In genomic region chr4:128819082-128819742, GRCh38 we compare ENCODE assay signal across 17 cellular contexts. TPM values are rescaled to one million over a fixed set of nuclear protein-coding genes. Genes with fewer than 3 reads are reported as not detected.
A peak's percentile ranks its signal among the peaks of the same experiment; 100 is the strongest.
DNase-seq lines count a peak whose midpoint lies in the region; ATAC-seq and TF ChIP-seq lines count a peak whose summit lies in the region.
"Had no signal": no experiment of that assay in that cellular context is flagged by ENCODE, and none has a peak within 500 bp of the region (broad histone marks: within the 10 kb centered on the region; RNA-seq: fewer than 3 reads in every experiment).

No MANE protein-coding gene starts in this region.

- no peaks in the 10 kb centered on the region for H3K27me3 Mint-ChIP-seq in CD8-positive, alpha-beta T cell (ENCODE audit: low read depth)
- H3K27me3 Mint-ChIP-seq in activated T-helper 1 cell treated with anti-CD3 and anti-CD28 coated beads, Interleukin-12 subunit alpha, Interleukin-12 subunit beta, Interleukin-2, Interleukin-4 antibody, amounts not matched to agents 30 ng/mL and 10 ng/mL and 1 ng/mL, durations not matched to agents 14 hours and 24 hours and 36 hours (ENCODE audit: insufficient read depth): no peaks in the 10 kb centered on the region
- H3K27me3 Mint-ChIP-seq in chondrocyte (ENCODE audit: low read depth): no peaks in the 10 kb centered on the region

- peaks cover 92% of the 10 kb centered on the region for H3K79me2 ChIP-seq in GM23248 (ENCODE audit: insufficient read depth)
- H3K79me2 ChIP-seq in mesendoderm (ENCODE audit: control insufficient read depth, insufficient read depth, low read length): peaks cover 75% of the 10 kb centered on the region

- H3K4me3 Mint-ChIP-seq in CD8-positive, alpha-beta T cell: peak overlapping the region; percentile 6
- no peak overlapping the region for H3K4me3 Mint-ChIP-seq in activated T-helper 1 cell treated with anti-CD3 and anti-CD28 coated beads, Interleukin-12 subunit alpha, Interleukin-12 subunit beta, Interleukin-2, Interleukin-4 antibody, amounts not matched to agents 30 ng/mL and 10 ng/mL and 1 ng/mL, durations not matched to agents 14 hours and 24 hours and 36 hours
- H3K4me3 Mint-ChIP-seq in chondrocyte (ENCODE audit: unreplicated experiment): no peak overlapping the region
- H3K4me3 Mint-ChIP-seq: activated naive CD4-positive, alpha-beta T cell treated with anti-CD3 and anti-CD28 coated beads for 36 hours; nephron had no signal

- H3K27ac Mint-ChIP-seq in CD8-positive, alpha-beta T cell: peak overlapping the region; percentile 78
- peak overlapping the region; percentile 31 for H3K27ac Mint-ChIP-seq in activated T-helper 1 cell treated with anti-CD3 and anti-CD28 coated beads, Interleukin-12 subunit alpha, Interleukin-12 subunit beta, Interleukin-2, Interleukin-4 antibody, amounts not matched to agents 30 ng/mL and 10 ng/mL and 1 ng/mL, durations not matched to agents 14 hours and 24 hours and 36 hours
- H3K27ac Mint-ChIP-seq in chondrocyte (ENCODE audit: unreplicated experiment): no peak overlapping the region
- H3K27ac Mint-ChIP-seq: activated naive CD4-positive, alpha-beta T cell treated with anti-CD3 and anti-CD28 coated beads for 36 hours had no signal

- no peak for DNase-seq in CD8-positive, alpha-beta T cell
- DNase-seq in GM23248 (no peak), mesendoderm (peak; percentile 55), chondrocyte (ENCODE audit: low spot score) (no peak), caudate nucleus (lab: John Stamatoyannopoulos, UW) (no peak), D341Med (ENCODE audit: low spot score) (no peak)
- DNase-seq in activated T-helper 1 cell treated with anti-CD3 and anti-CD28 coated beads, Interleukin-12 subunit alpha, Interleukin-12 subunit beta, Interleukin-2, Interleukin-4 antibody, amounts not matched to agents 30 ng/mL and 10 ng/mL and 1 ng/mL, durations not matched to agents 14 hours and 24 hours and 36 hours (ENCODE audit: low spot score): no peak
- DNase-seq: activated naive CD4-positive, alpha-beta T cell treated with anti-CD3 and anti-CD28 coated beads for 36 hours; GF-D8; heart left ventricle; NCI-H1105 treated with DMSO at 0.1 percent for 48 hours; NCI-H446 treated with DMSO at 0.1 percent for 48 hours; sigmoid colon had no signal

- H2BK5ac ChIP-seq in mesendoderm (ENCODE audit: low read length): no peak overlapping the region

- no peak overlapping the region for H3K4ac ChIP-seq in mesendoderm (ENCODE audit: low read depth, low read length)

- H3F3A ChIP-seq in GM23248 (ENCODE audit: insufficient read depth): peaks cover 25% of the 10 kb centered on the region

- in situ Hi-C loops in GM23248 (cut with MboI): no loop called here

- no peaks in the 10 kb centered on the region for H4K20me1 ChIP-seq in GM23248 (ENCODE audit: insufficient read depth)

- H3K4me2 ChIP-seq in GM23248 (ENCODE audit: unreplicated experiment): peak overlapping the region; percentile 2
- no peak overlapping the region for H3K4me2 ChIP-seq in mesendoderm (ENCODE audit: low read length)

- H3K4me1 ChIP-seq in CD8-positive, alpha-beta T cell (ENCODE audit: insufficient read depth, low read length): peaks cover 22% of the 10 kb centered on the region
- H3K4me1 ChIP-seq in GM23248 (ENCODE audit: insufficient read depth) (peaks cover 45% of the 10 kb centered on the region), mesendoderm (ENCODE audit: control insufficient read depth, low read depth, low read length) (peaks cover 3% of the 10 kb centered on the region)

- H3K36me3 ChIP-seq in CD8-positive, alpha-beta T cell (ENCODE audit: insufficient read depth, low read length): no peaks in the 10 kb centered on the region
- H3K36me3 ChIP-seq in GM23248 (ENCODE audit: low read depth) (no peaks in the 10 kb centered on the region), mesendoderm (ENCODE audit: control insufficient read depth, insufficient read depth, low read length) (no peaks in the 10 kb centered on the region)
- H3K36me3 ChIP-seq: sigmoid colon had no signal

- H3K9me3 Mint-ChIP-seq in CD8-positive, alpha-beta T cell: no peaks in the 10 kb centered on the region
- H3K9me3 Mint-ChIP-seq in activated T-helper 1 cell treated with anti-CD3 and anti-CD28 coated beads, Interleukin-12 subunit alpha, Interleukin-12 subunit beta, Interleukin-2, Interleukin-4 antibody, amounts not matched to agents 30 ng/mL and 10 ng/mL and 1 ng/mL, durations not matched to agents 14 hours and 24 hours and 36 hours: no peaks in the 10 kb centered on the region
- no peaks in the 10 kb centered on the region for H3K9me3 Mint-ChIP-seq in chondrocyte (ENCODE audit: low read depth)
- H3K9me3 Mint-ChIP-seq: activated naive CD4-positive, alpha-beta T cell treated with anti-CD3 and anti-CD28 coated beads for 36 hours; nephron had no signal

- no peak overlapping the region for H3K27ac ChIP-seq in CD8-positive, alpha-beta T cell (ENCODE audit: low read depth, low read length)
- H3K27ac ChIP-seq in GM23248 (no peak overlapping the region), mesendoderm (ENCODE audit: low read depth, low read length) (peak overlapping the region; percentile 11), caudate nucleus (ENCODE audit: low read depth, low read length) (no peak overlapping the region)
- H3K27ac ChIP-seq: heart left ventricle, sigmoid colon had no signal

- no peaks in the 10 kb centered on the region for H3K27me3 ChIP-seq in CD8-positive, alpha-beta T cell (ENCODE audit: insufficient read depth, low read length)
- H3K27me3 ChIP-seq in GM23248 (replicated peaks; ENCODE audit: insufficient read depth) (no peaks in the 10 kb centered on the region), mesendoderm (ENCODE audit: insufficient read depth, low read length, poor library complexity) (no peaks in the 10 kb centered on the region)
- H3K27me3 ChIP-seq: BLaER1 treated with 17β-estradiol and CSF1 and Interleukin-3, amounts not matched to agents 10 nM and 100 nM; heart left ventricle; sigmoid colon had no signal

- intact Hi-C loops in CD8-positive, alpha-beta T cell (cut with DNase I, micrococcal nuclease): no loop called here
- intact Hi-C loops in activated T-helper 1 cell treated with anti-CD3 and anti-CD28 coated beads, Interleukin-12 subunit alpha, Interleukin-12 subunit beta, Interleukin-2, Interleukin-4 antibody, amounts not matched to agents 30 ng/mL and 10 ng/mL and 1 ng/mL, durations not matched to agents 14 hours and 24 hours and 36 hours (cut with micrococcal nuclease): no loop called here

- WGBS in GM23248 (ENCODE audit: low coverage in 1 of 2, low lambda C conversion rate in 2 of 2, missing lambda C conversion rate in 2 of 2), 2 experiments: 76 to 81% methylated on average over 6 of the region's 6 CpGs
- no CpG with 5 or more reads among the region's 6 CpGs for WGBS in mesendoderm (ENCODE audit: extremely low coverage, insufficient coverage, low lambda C conversion rate)

- no peak overlapping the region for H4K8ac ChIP-seq in mesendoderm (ENCODE audit: low read depth, low read length)

- H3K4me3 ChIP-seq in CD8-positive, alpha-beta T cell (ENCODE audit: low read depth, low read length): no peak overlapping the region
- H3K4me3 ChIP-seq in GM23248: no peak overlapping the region
- no peak overlapping the region for H3K4me3 ChIP-seq in mesendoderm (ENCODE audit: low read length)
- H3K4me3 ChIP-seq: BLaER1 treated with 17β-estradiol and CSF1 and Interleukin-3, amounts not matched to agents 10 nM and 100 nM; heart left ventricle; sigmoid colon had no signal

- H2AFZ ChIP-seq in GM23248: no peak overlapping the region

- peaks cover 33% of the 10 kb centered on the region for H3K36me3 Mint-ChIP-seq in CD8-positive, alpha-beta T cell
- peaks cover 13% of the 10 kb centered on the region for H3K36me3 Mint-ChIP-seq in activated T-helper 1 cell treated with anti-CD3 and anti-CD28 coated beads, Interleukin-12 subunit alpha, Interleukin-12 subunit beta, Interleukin-2, Interleukin-4 antibody, amounts not matched to agents 30 ng/mL and 10 ng/mL and 1 ng/mL, durations not matched to agents 14 hours and 24 hours and 36 hours (ENCODE audit: low read depth)
- H3K36me3 Mint-ChIP-seq in chondrocyte (ENCODE audit: low read depth): no peaks in the 10 kb centered on the region

- CTCF ChIA-PET in CD8-positive, alpha-beta T cell (lab: Charles Lee): interaction anchor here (0.6 to 1.6 kb wide), 5 partner anchors 20 to 887 kb away, joined by 3 read pairs; no protein-coding TSS in a partner anchor

- H3K56ac ChIP-seq in mesendoderm (ENCODE audit: low read length): no peak overlapping the region

- H3K23ac ChIP-seq in mesendoderm (ENCODE audit: low read length): no peak overlapping the region

- no peak overlapping the region for H2BK15ac ChIP-seq in mesendoderm (replicated peaks; ENCODE audit: low read depth)

- H3K4me1 Mint-ChIP-seq in CD8-positive, alpha-beta T cell (ENCODE audit: low read depth): peaks cover 75% of the 10 kb centered on the region
- H3K4me1 Mint-ChIP-seq in activated T-helper 1 cell treated with anti-CD3 and anti-CD28 coated beads, Interleukin-12 subunit alpha, Interleukin-12 subunit beta, Interleukin-2, Interleukin-4 antibody, amounts not matched to agents 30 ng/mL and 10 ng/mL and 1 ng/mL, durations not matched to agents 14 hours and 24 hours and 36 hours (ENCODE audit: low read depth): peaks cover 44% of the 10 kb centered on the region
- H3K4me1 Mint-ChIP-seq in chondrocyte (ENCODE audit: low read depth): peaks cover 49% of the 10 kb centered on the region

- no peaks in the 10 kb centered on the region for H3K9me3 ChIP-seq in CD8-positive, alpha-beta T cell (ENCODE audit: low read length)
- no peaks in the 10 kb centered on the region for H3K9me3 ChIP-seq in GM23248 (ENCODE audit: low read depth)
- H3K9me3 ChIP-seq: heart left ventricle, sigmoid colon had no signal

- H3K79me1 ChIP-seq in mesendoderm (ENCODE audit: low read length): peaks cover 2% of the 10 kb centered on the region

- H3K18ac ChIP-seq in mesendoderm (ENCODE audit: low read length): peak overlapping the region; percentile 25

- H3K9ac ChIP-seq in GM23248 (no peak overlapping the region), mesendoderm (ENCODE audit: low read length) (no peak overlapping the region)
- H3K9ac ChIP-seq: BLaER1 treated with 17β-estradiol and CSF1 and Interleukin-3, amounts not matched to agents 10 nM and 100 nM had no signal

- ATAC-seq in CD8-positive, alpha-beta T cell: no peak
- ATAC-seq in HG03025 (IDR thresholded peaks at IDR 0.05; ENCODE audit: low FRiP score, unreplicated experiment): no peak
- ATAC-seq: Panc1 had no signal

- H2BK120ac ChIP-seq in mesendoderm (ENCODE audit: low read depth, low read length): no peak overlapping the region

- POLR2A ChIA-PET in CD8-positive, alpha-beta T cell (lab: Charles Lee): no interaction called here

- no peak overlapping the region for H4K5ac ChIP-seq in mesendoderm (ENCODE audit: low read length)

- TF ChIP-seq CTCF in CD8-positive, alpha-beta T cell (IDR thresholded peaks at IDR 0.05): no peak
- no peak for TF ChIP-seq CTCF in chondrocyte (IDR thresholded peaks at IDR 0.05)

- H3K9me2 ChIP-seq in GM23248 (ENCODE audit: insufficient read depth): no peaks in the 10 kb centered on the region

- no peak overlapping the region for H2AK5ac ChIP-seq in mesendoderm (ENCODE audit: low read length)

RNA-seq across cellular contexts. Expression of gene JADE1, which starts 9.7 kb away (rescaled TPM):
- total RNA-seq in CD8-positive, alpha-beta T cell: 10 to 100 TPM; 77.5 to 82.2 TPM
- total RNA-seq in GM23248 (2014; rRNA removed; shearing (Covaris generic)): 35.9 and 37.6 TPM in 2 replicates
- 32.1 and 32.8 TPM in 2 replicates for polyA plus RNA-seq in GM23248 (2016; fragmentation: Nextera tagmentation; extraction: Ambion mirVana)
- 38.7 and 42.4 TPM in 2 replicates for total RNA-seq in activated T-helper 1 cell treated with anti-CD3 and anti-CD28 coated beads, Interleukin-12 subunit alpha, Interleukin-12 subunit beta, Interleukin-2, Interleukin-4 antibody, amounts not matched to agents 30 ng/mL and 10 ng/mL and 1 ng/mL, durations not matched to agents 14 hours and 24 hours and 36 hours
- polyA plus RNA-seq in mesendoderm (2013, experiment 1 of 2): 28.4 TPM
- 28.7 TPM for polyA plus RNA-seq in mesendoderm (2013, experiment 2 of 2)
- 28.9 to 34.0 TPM (median 31.4 TPM) in 3 replicates for total RNA-seq in chondrocyte
